ENCODE assay signal across 1 cellular context in genomic region chr1:16895602-16896315, GRCh38.
TF ChIP-seq lines count a peak whose summit lies in the region.
"Not testable (repeated sequence)": the region's sequence is repeated elsewhere in the genome, so short reads cannot be mapped to it uniquely, and the experiment has no call there.

Gene RNU1-2, plus strand, starts transcription at chr1:16895980.

TF ChIP-seq in HepG2, 621 proteins besides CTCF, POLR2A, EP300 and RAD21 (continued from another document and continues in another):
- TF ChIP-seq ZSCAN9 (CRISPR knock-in tag; IDR thresholded peaks at IDR 0.05; ENCODE audit: borderline replicate concordance), result peak; percentile 62; the same call in 1 of the 2 replicates
- 0 out of 2 replicates have a peak, but pooled peaks have one; percentile 42 for TF ChIP-seq CCDC6 (CRISPR knock-in tag; IDR thresholded peaks at IDR 0.05)
- TF ChIP-seq NONO (IDR thresholded peaks at IDR 0.05); HNF1A (CRISPR knock-in tag; IDR thresholded peaks at IDR 0.05; ENCODE audit: borderline replicate concordance): not testable (repeated sequence)
- peak; percentile 68 for TF ChIP-seq NONO (CRISPR knock-in tag; conservative IDR thresholded peaks at IDR 0.05)
- peak; percentile 64; the same call in 1 of the 2 replicates for TF ChIP-seq PRDM10 (CRISPR knock-in tag; IDR thresholded peaks at IDR 0.05; ENCODE audit: low read depth)
- 0 out of 2 replicates have a peak, but pooled peaks have one; percentile 25 for TF ChIP-seq ZNF331 (CRISPR knock-in tag; IDR thresholded peaks at IDR 0.05)
- peak; percentile 66 for TF ChIP-seq ERF (CRISPR knock-in tag; IDR thresholded peaks at IDR 0.05)
- 0 out of 2 replicates have a peak, but pooled peaks have one; percentile 25 for TF ChIP-seq KMT2A (CRISPR knock-in tag; IDR thresholded peaks at IDR 0.05)
- TF ChIP-seq SOX13 (IDR thresholded peaks at IDR 0.05), result peak; percentile 45; the same call in 1 of the 2 replicates
- peak in 1 of 2 experiments; percentile 23; a peak in 2 of 4 replicates for TF ChIP-seq SOX13 (CRISPR knock-in tag; conservative IDR thresholded peaks at IDR 0.05 in 1 of 2, IDR thresholded peaks at IDR 0.05 in 1 of 2)
- peak; percentile 40; the same call in 1 of the 2 replicates for TF ChIP-seq SOX5 (CRISPR knock-in tag; IDR thresholded peaks at IDR 0.05; ENCODE audit: borderline replicate concordance)
- TF ChIP-seq NFKBIZ (CRISPR knock-in tag; IDR thresholded peaks at IDR 0.05), result 0 out of 2 replicates have a peak, but pooled peaks have one; percentile 46
- TF ChIP-seq SAP130 (CRISPR knock-in tag; IDR thresholded peaks at IDR 0.05; ENCODE audit: low read depth), result 0 out of 2 replicates have a peak, but pooled peaks have one; percentile 13
- TF ChIP-seq SMAD3 (CRISPR knock-in tag; IDR thresholded peaks at IDR 0.05), result 0 out of 2 replicates have a peak, but pooled peaks have one; percentile 29
- peak in 1 of 2 experiments; percentile 71; a peak in 2 of 4 replicates for TF ChIP-seq ATF4 (CRISPR knock-in tag; IDR thresholded peaks at IDR 0.05)
- TF ChIP-seq NFYC (CRISPR knock-in tag; IDR thresholded peaks at IDR 0.05), result peak; percentile 64
- peak; percentile 61; the same call in 1 of the 2 replicates for TF ChIP-seq KMT2B (CRISPR knock-in tag; IDR thresholded peaks at IDR 0.05)
- TF ChIP-seq ZNF607 (CRISPR knock-in tag; IDR thresholded peaks at IDR 0.05; ENCODE audit: borderline replicate concordance), result peak; percentile 12; the same call in 1 of the 2 replicates
- peak; percentile 98 for TF ChIP-seq MED8 (CRISPR knock-in tag; IDR thresholded peaks at IDR 0.05; ENCODE audit: insufficient replicate concordance)
- 0 out of 2 replicates have a peak, but pooled peaks have one; percentile 32 for TF ChIP-seq YEATS4 (CRISPR knock-in tag; IDR thresholded peaks at IDR 0.05; ENCODE audit: borderline replicate concordance)
- 0 out of 2 replicates have a peak, but pooled peaks have one; percentile 43 for TF ChIP-seq GTF2F1 (IDR thresholded peaks at IDR 0.05; ENCODE audit: low read length)
- TF ChIP-seq NFIC (IDR thresholded peaks at IDR 0.05; ENCODE audit: low read length), result peak; percentile 63
- 0 out of 2 replicates have a peak, but pooled peaks have one; percentile 24 for TF ChIP-seq FOXP4 (CRISPR knock-in tag; IDR thresholded peaks at IDR 0.05)
- peak; percentile 3; the same call in 1 of the 2 replicates for TF ChIP-seq MAX (IDR thresholded peaks at IDR 0.05)
- TF ChIP-seq ZNF589 (CRISPR knock-in tag; conservative IDR thresholded peaks at IDR 0.05), result 0 out of 2 replicates have a peak, but pooled peaks have one; percentile 63
- TF ChIP-seq ZNF264 (CRISPR knock-in tag; IDR thresholded peaks at IDR 0.05), result peak; percentile 60
- TF ChIP-seq KLF16 (CRISPR knock-in tag; IDR thresholded peaks at IDR 0.05), result peak in 1 of 2 experiments; percentile 83; a peak in 2 of 4 replicates
- 0 out of 2 replicates have a peak, but pooled peaks have one; percentile 34 for TF ChIP-seq ZNF780A (CRISPR knock-in tag; IDR thresholded peaks at IDR 0.05)
- peak; percentile 66; the same call in 1 of the 2 replicates for TF ChIP-seq ZFP91 (CRISPR knock-in tag; IDR thresholded peaks at IDR 0.05; ENCODE audit: borderline replicate concordance)
- TF ChIP-seq HNF1A (IDR thresholded peaks at IDR 0.05; ENCODE audit: low read depth), result 0 out of 2 replicates have a peak, but pooled peaks have one; percentile 28
- TF ChIP-seq PBX3 (CRISPR knock-in tag; IDR thresholded peaks at IDR 0.05; ENCODE audit: borderline replicate concordance), result 0 out of 2 replicates have a peak, but pooled peaks have one; percentile 41
- 0 out of 2 replicates have a peak, but pooled peaks have one; percentile 33 for TF ChIP-seq ARNTL (CRISPR knock-in tag; IDR thresholded peaks at IDR 0.05)
- peak; percentile 16; the same call in 1 of the 2 replicates for TF ChIP-seq ZNF574 (CRISPR knock-in tag; IDR thresholded peaks at IDR 0.05)
- TF ChIP-seq SAFB2 (CRISPR knock-in tag; IDR thresholded peaks at IDR 0.05; ENCODE audit: borderline replicate concordance, low read depth), result 0 out of 2 replicates have a peak, but pooled peaks have one; percentile 57
- peak; percentile 29; the same call in 1 of the 2 replicates for TF ChIP-seq ZNF350 (CRISPR knock-in tag; IDR thresholded peaks at IDR 0.05; ENCODE audit: borderline replicate concordance, low read depth)
- TF ChIP-seq ZFY (CRISPR knock-in tag; IDR thresholded peaks at IDR 0.05), result peak; percentile 17; the same call in 1 of the 2 replicates
- peak; percentile 66 for TF ChIP-seq ATF1 (CRISPR knock-in tag; IDR thresholded peaks at IDR 0.05)
- 0 out of 2 replicates have a peak, but pooled peaks have one; percentile 19 for TF ChIP-seq SIX1 (CRISPR knock-in tag; IDR thresholded peaks at IDR 0.05; ENCODE audit: borderline replicate concordance)
- TF ChIP-seq NR2F1 (CRISPR knock-in tag; IDR thresholded peaks at IDR 0.05), result peak in 1 of 2 experiments; percentile 33; a peak in 1 of 4 replicates
- TF ChIP-seq ZNF629 (CRISPR knock-in tag; conservative IDR thresholded peaks at IDR 0.05), result 0 out of 2 replicates have a peak, but pooled peaks have one; percentile 15
